Comparison of ENCODE assay signal across 17 cellular contexts in genomic region chr13:41013834-41014233, GRCh38. TPM values are rescaled to one million over a fixed set of nuclear protein-coding genes. Genes with fewer than 3 reads are reported as not detected.
A peak's percentile ranks its signal among the peaks of the same experiment; 100 is the strongest.
DNase-seq lines count a peak whose midpoint lies in the region; ATAC-seq, FAIRE-seq and TF ChIP-seq lines count a peak whose summit lies in the region.
"Had no signal": no experiment of that assay in that cellular context is flagged by ENCODE, and none has a peak within 500 bp of the region (broad histone marks: within the 10 kb centered on the region; RNA-seq: fewer than 3 reads in every experiment).

No MANE protein-coding gene starts in this region.

- no peak for TF ChIP-seq POLR2A in K562 (conservative IDR thresholded peaks at IDR 0.05)
- TF ChIP-seq POLR2A in vagina (IDR thresholded peaks at IDR 0.05) = no peak

- H3K9me3 ChIP-seq in OCI-LY1 (ENCODE audit: low read length) = no peaks in the 10 kb centered on the region
- no peaks in the 10 kb centered on the region for H3K9me3 ChIP-seq in K562 (replicated peaks; ENCODE audit: control insufficient read depth, insufficient read depth, low read depth, low read length)
- H3K9me3 ChIP-seq in vagina = no peaks in the 10 kb centered on the region
- H3K9me3 ChIP-seq: right atrium auricular region, tibial nerve had no signal

- H3K4me1 ChIP-seq in OCI-LY1 (ENCODE audit: insufficient read depth, low read length, severe bottlenecking) (peaks cover 65% of the 10 kb centered on the region), K562 (replicated peaks in 1 of 2; ENCODE audit: control insufficient read depth in 2 of 2, insufficient read depth in 2 of 2, low read length in 2 of 2) (peaks cover 3 to 13% of the 10 kb centered on the region in 2 experiments; a peak in 3 of 5 replicates), vagina (peaks cover 40% of the 10 kb centered on the region)

- BruUV-seq in K562 (replicated peaks; lab: Mats Ljungman, UMichigan) = no TSS peak

- H3K4me3 ChIP-seq in OCI-LY1 (ENCODE audit: low read depth, low read length, poor library complexity, severe bottlenecking) (peak overlapping the region; percentile 75), K562 (no peak overlapping the region), vagina (no peak overlapping the region)
- H3K4me3 ChIP-seq: GM23248, lung, right atrium auricular region, tibial nerve had no signal

- no peak for FAIRE-seq in K562 (lab: Jason Lieb, UNC)
- FAIRE-seq: endothelial cell of umbilical vein had no signal

- H3K4me1 Mint-ChIP-seq in activated T-cell treated with anti-CD3 and anti-CD28 coated beads, Interleukin-2, amount 50 U/mL, for 72 hours (ENCODE audit: low read depth) = peaks cover 67% of the 10 kb centered on the region
- H3K4me1 Mint-ChIP-seq in stimulated activated naive CD8-positive, alpha-beta T cell treated with anti-CD3 and anti-CD28 coated beads, Interleukin-15, Interleukin-2, amounts not matched to agents 100 ng/mL and 50 ng/mL, for 24 hours (ENCODE audit: low read depth) = peaks cover 64% of the 10 kb centered on the region

- H3K9me2 ChIP-seq in OCI-LY1 (ENCODE audit: low read depth, low read length) = no peaks in the 10 kb centered on the region

- H3K79me2 ChIP-seq in OCI-LY1 (ENCODE audit: insufficient read depth, low read length) (peaks cover 97% of the 10 kb centered on the region), K562 (ENCODE audit: control insufficient read depth, insufficient read depth, low read length) (peaks cover 99% of the 10 kb centered on the region)

- H3K27ac Mint-ChIP-seq in activated T-cell treated with anti-CD3 and anti-CD28 coated beads, Interleukin-2, amount 50 U/mL, for 72 hours = peak overlapping the region; percentile 98
- H3K27ac Mint-ChIP-seq in stimulated activated naive CD8-positive, alpha-beta T cell treated with anti-CD3 and anti-CD28 coated beads, Interleukin-15, Interleukin-2, amounts not matched to agents 100 ng/mL and 50 ng/mL, for 24 hours = peak overlapping the region; percentile 83

- DNase-seq in activated T-cell treated with anti-CD3 and anti-CD28 coated beads, Interleukin-2, amount 50 U/mL, for 72 hours = no peak
- DNase-seq in activated T-cell treated with anti-CD3 and anti-CD28 coated beads for 4 hours (no peak), K562 (ENCODE audit: extremely low read depth in 1 of 4, low spot score in 3 of 4) (no peak), activated gamma-delta T cell (lab: John Stamatoyannopoulos, UW) (no peak), vagina (ENCODE audit: extremely low spot score in 2 of 2) (no peak)
- DNase-seq: cerebellar nuclear complex; GM23248; stimulated activated CD4-positive, alpha-beta T cell treated with anti-CD3 and anti-CD28 coated beads, Interleukin-2, amount 100 ng/mL, for 24 hours; T-helper 9 cell had no signal

- WGBS in K562 (ENCODE audit: insufficient coverage, low coverage, missing lambda C conversion rate) = 48% methylated on average over 2 of the region's 2 CpGs

- peak overlapping the region; percentile 78 for H3K27ac ChIP-seq in OCI-LY1 (ENCODE audit: low read depth, low read length, poor library complexity, severe bottlenecking)
- H3K27ac ChIP-seq in K562 (ENCODE audit: extremely low read depth, low read depth, low read length) = no peak overlapping the region
- no peak overlapping the region for H3K27ac ChIP-seq in vagina
- H3K27ac ChIP-seq: GM23248, right atrium auricular region, tibial nerve had no signal

- no peaks in the 10 kb centered on the region for H3K9me1 ChIP-seq in K562 (ENCODE audit: control insufficient read depth, insufficient read depth, low read length)

- peak overlapping the region; percentile 86 for H3K4me2 ChIP-seq in OCI-LY1 (ENCODE audit: low read length)
- no peak overlapping the region; the same call in 1 of the 2 replicates for H3K4me2 ChIP-seq in K562 (ENCODE audit: insufficient read depth, low read length)

- H3K9ac ChIP-seq in OCI-LY1 (ENCODE audit: low read length) = peak overlapping the region; percentile 59; the same call in 1 of the 2 replicates
- H3K9ac ChIP-seq in K562 (ENCODE audit: insufficient read depth in 1 of 2, low read depth in 2 of 2, low read length in 2 of 2) = no peak overlapping the region
- H3K9ac ChIP-seq: GM23248 had no signal

- CTCF ChIA-PET in K562 (lab: Yijun Ruan, JAX; ENCODE audit: low intra/inter-chr PET ratio) = no interaction called here

- no peaks in the 10 kb centered on the region for H3F3A ChIP-seq in OCI-LY1 (ENCODE audit: insufficient read depth, low read length)

- TF ChIP-seq RAD21 in K562 (CRISPR knock-in tag; conservative IDR thresholded peaks at IDR 0.05 in 1 of 2, IDR thresholded peaks at IDR 0.05 in 1 of 2) = no peak

- H3K4me3 Mint-ChIP-seq in activated T-cell treated with anti-CD3 and anti-CD28 coated beads, Interleukin-2, amount 50 U/mL, for 72 hours = peak overlapping the region; percentile 85 to 99
- peak overlapping the region; percentile 96 for H3K4me3 Mint-ChIP-seq in stimulated activated naive CD8-positive, alpha-beta T cell treated with anti-CD3 and anti-CD28 coated beads, Interleukin-15, Interleukin-2, amounts not matched to agents 100 ng/mL and 50 ng/mL, for 24 hours

- H3K27me3 ChIP-seq in OCI-LY1 (ENCODE audit: insufficient read depth, low read length) = no peaks in the 10 kb centered on the region
- no peaks in the 10 kb centered on the region for H3K27me3 ChIP-seq in K562 (ENCODE audit: control insufficient read depth in 2 of 2, insufficient read depth in 2 of 2, low read length in 2 of 2)
- no peaks in the 10 kb centered on the region for H3K27me3 ChIP-seq in vagina
- H3K27me3 ChIP-seq: right atrium auricular region, tibial nerve had no signal

- H3K36me3 ChIP-seq in OCI-LY1 (ENCODE audit: insufficient read depth, low read length) (peaks cover 57% of the 10 kb centered on the region), K562 (ENCODE audit: control insufficient read depth, insufficient read depth, low read length) (peaks cover 29% of the 10 kb centered on the region; the same call in 1 of the 3 replicates), vagina (no peaks in the 10 kb centered on the region)
- H3K36me3 ChIP-seq: right atrium auricular region, tibial nerve had no signal

- POLR2A ChIA-PET in K562 (lab: Yijun Ruan, JAX) = interaction anchor here (0.7 to 1.2 kb wide), 4 partner anchors 9 to 702 kb away, joined by 3 to 4 read pairs (median 3); no protein-coding TSS in a partner anchor

- no peaks in the 10 kb centered on the region for H4K20me1 ChIP-seq in OCI-LY1 (ENCODE audit: insufficient read depth, low read length)
- H4K20me1 ChIP-seq in K562 (replicated peaks; ENCODE audit: control insufficient read depth, insufficient read depth, low read length) = no peaks in the 10 kb centered on the region

- intact Hi-C loops in K562 (cut with micrococcal nuclease) (no loop called here), vagina (cut with DNase I) (no loop called here)

- H3K27me3 Mint-ChIP-seq in activated T-cell treated with anti-CD3 and anti-CD28 coated beads, Interleukin-2, amount 50 U/mL, for 72 hours (ENCODE audit: low read depth) = no peaks in the 10 kb centered on the region
- no peaks in the 10 kb centered on the region for H3K27me3 Mint-ChIP-seq in stimulated activated naive CD8-positive, alpha-beta T cell treated with anti-CD3 and anti-CD28 coated beads, Interleukin-15, Interleukin-2, amounts not matched to agents 100 ng/mL and 50 ng/mL, for 24 hours

- in situ Hi-C loops in K562 (cut with MboI) = no loop called here

- ATAC-seq in activated T-cell treated with anti-CD3 and anti-CD28 coated beads, Interleukin-2, amount 50 U/mL, for 72 hours (replicated peaks in 1 of 2) = peak; percentile 84 to 86
- ATAC-seq in K562 (peak; percentile 8; the same call in 1 of the 3 replicates), HG02678 (IDR thresholded peaks at IDR 0.05; ENCODE audit: unreplicated experiment) (no peak)
- ATAC-seq: Right ventricle myocardium inferior had no signal

- H3K36me3 Mint-ChIP-seq in activated T-cell treated with anti-CD3 and anti-CD28 coated beads, Interleukin-2, amount 50 U/mL, for 72 hours (ENCODE audit: insufficient read depth in 2 of 2) = peaks cover 6 to 21% of the 10 kb centered on the region in 2 donors
- peaks cover 42% of the 10 kb centered on the region for H3K36me3 Mint-ChIP-seq in stimulated activated naive CD8-positive, alpha-beta T cell treated with anti-CD3 and anti-CD28 coated beads, Interleukin-15, Interleukin-2, amounts not matched to agents 100 ng/mL and 50 ng/mL, for 24 hours (ENCODE audit: low read depth)

- TF ChIP-seq CTCF in OCI-LY1 (IDR thresholded peaks at IDR 0.05; ENCODE audit: low read length) (no peak), K562 (IDR thresholded peaks at IDR 0.05 in 2 of 3, conservative IDR thresholded peaks at IDR 0.05 in 1 of 3; ENCODE audit: insufficient read depth in 2 of 3, low read depth in 1 of 3, low read length in 3 of 3) (no peak), vagina (IDR thresholded peaks at IDR 0.05) (no peak)

- no peaks in the 10 kb centered on the region for H3K9me3 Mint-ChIP-seq in activated T-cell treated with anti-CD3 and anti-CD28 coated beads, Interleukin-2, amount 50 U/mL, for 72 hours
- no peaks in the 10 kb centered on the region for H3K9me3 Mint-ChIP-seq in stimulated activated naive CD8-positive, alpha-beta T cell treated with anti-CD3 and anti-CD28 coated beads, Interleukin-15, Interleukin-2, amounts not matched to agents 100 ng/mL and 50 ng/mL, for 24 hours

- H2AFZ ChIP-seq in OCI-LY1 (ENCODE audit: low read length) (no peak overlapping the region), K562 (ENCODE audit: low read depth, low read length) (no peak overlapping the region)
- H2AFZ ChIP-seq: GM23248 had no signal

- TF ChIP-seq EP300 in K562 (IDR thresholded peaks at IDR 0.05; ENCODE audit: low read length) = no peak

RNA-seq across cellular contexts. Expression of gene ELF1, which starts 5.3 kb away (rescaled TPM):
- 100 to 1,000 TPM; 106 to 117 TPM for total RNA-seq in activated T-cell treated with anti-CD3 and anti-CD28 coated beads, Interleukin-2, amount 50 U/mL, for 72 hours
- total RNA-seq in K562 (2011; cell fraction: chromatin; rRNA removed; ENCODE audit: low replicate concordance) = 23.9 and 37.6 TPM in 2 replicates
- 21.8 and 23.3 TPM in 2 replicates for total RNA-seq in K562 (2011; cell fraction: nucleolus; rRNA removed)
- total RNA-seq in K562 (2011; cell fraction: nucleoplasm; rRNA removed) = 22.6 and 28.2 TPM in 2 replicates
- total RNA-seq in K562 (2014; rRNA removed) (25.3 and 27.6 TPM in 2 replicates), K562 (2014; rRNA removed; fragmentation: Illumina TruSeq; extraction: Trizol) (33.4 and 42.4 TPM in 2 replicates), K562 (2015; rRNA removed; fragmentation: Illumina TruSeq; extraction: Trizol) (27.6 and 30.4 TPM in 2 replicates), K562 (2021) (37.5 and 46.6 TPM in 2 replicates), vagina (101 TPM)
- polyA plus RNA-seq in K562 (2011; rRNA removed) (35.2 and 35.5 TPM in 2 replicates), K562 (2014; fragmentation: Illumina TruSeq; extraction: Trizol) (51.2 and 54.4 TPM in 2 replicates), K562 (2014; fragmentation: Nextera tagmentation; extraction: Ambion mirVana) (10 to 100 TPM; 30.4 to 36.8 TPM), K562 (2014; rRNA removed) (24.7 and 27.6 TPM in 2 replicates)
- polyA plus RNA-seq in K562 (2011; cell fraction: cytosol; rRNA removed) = 21.9 and 24.0 TPM in 2 replicates
- 18.7 and 20.7 TPM in 2 replicates for polyA plus RNA-seq in K562 (2011; cell fraction: nucleus; rRNA removed)
- 32.5 and 37.9 TPM in 2 replicates for polyA plus RNA-seq in K562 (2012)
- 52.2 and 62.7 TPM in 2 replicates for polyA minus RNA-seq in K562 (2011; rRNA and poly(A)+ RNA removed)
- polyA minus RNA-seq in K562 (2011; cell fraction: cytosol; rRNA and poly(A)+ RNA removed) = 18.8 and 29.8 TPM in 2 replicates
- 23.0 and 28.3 TPM in 2 replicates for polyA minus RNA-seq in K562 (2011; cell fraction: nucleus; rRNA and poly(A)+ RNA removed)

RNA-seq across cellular contexts. Expression of gene WBP4, which starts 47.5 kb away (rescaled TPM):
- total RNA-seq in activated T-cell treated with anti-CD3 and anti-CD28 coated beads, Interleukin-2, amount 50 U/mL, for 72 hours = 10 to 100 TPM in 1 of 2 donors, 1 to 10 TPM in 1; 9.9 to 12.1 TPM
- 1.9 and 5.9 TPM in 2 replicates for total RNA-seq in K562 (2011; cell fraction: chromatin; rRNA removed; ENCODE audit: low replicate concordance)
- 1.5 and 1.6 TPM in 2 replicates for total RNA-seq in K562 (2011; cell fraction: nucleolus; rRNA removed)
- 2.6 and 4.3 TPM in 2 replicates for total RNA-seq in K562 (2011; cell fraction: nucleoplasm; rRNA removed)
- total RNA-seq in K562 (2014; rRNA removed) (6.4 and 6.9 TPM in 2 replicates), K562 (2014; rRNA removed; fragmentation: Illumina TruSeq; extraction: Trizol) (8.8 and 10.0 TPM in 2 replicates), K562 (2015; rRNA removed; fragmentation: Illumina TruSeq; extraction: Trizol) (8.3 and 8.4 TPM in 2 replicates), K562 (2021) (4.2 and 5.6 TPM in 2 replicates), vagina (13.5 TPM)
- polyA plus RNA-seq in K562 (2011; rRNA removed) (4.7 and 7.9 TPM in 2 replicates), K562 (2014; fragmentation: Illumina TruSeq; extraction: Trizol) (11.3 and 12.2 TPM in 2 replicates), K562 (2014; fragmentation: Nextera tagmentation; extraction: Ambion mirVana) (1 to 10 TPM; 5.5 to 6.1 TPM), K562 (2014; rRNA removed) (10.0 and 11.2 TPM in 2 replicates)
- 0.70 and 1.5 TPM in 2 replicates for polyA plus RNA-seq in K562 (2011; cell fraction: cytosol; rRNA removed)
- polyA plus RNA-seq in K562 (2011; cell fraction: nucleus; rRNA removed) = 2.5 and 3.2 TPM in 2 replicates
- polyA plus RNA-seq in K562 (2012) = 6.2 and 6.7 TPM in 2 replicates
- 3.2 and 3.5 TPM in 2 replicates for polyA minus RNA-seq in K562 (2011; rRNA and poly(A)+ RNA removed)
- polyA minus RNA-seq in K562 (2011; cell fraction: cytosol; rRNA and poly(A)+ RNA removed) = 1.9 and 2.6 TPM in 2 replicates
- polyA minus RNA-seq in K562 (2011; cell fraction: nucleus; rRNA and poly(A)+ RNA removed) = 2.4 and 4.1 TPM in 2 replicates
